ENCODE assay signal across 20 cellular contexts in the genomic region with DNA sequence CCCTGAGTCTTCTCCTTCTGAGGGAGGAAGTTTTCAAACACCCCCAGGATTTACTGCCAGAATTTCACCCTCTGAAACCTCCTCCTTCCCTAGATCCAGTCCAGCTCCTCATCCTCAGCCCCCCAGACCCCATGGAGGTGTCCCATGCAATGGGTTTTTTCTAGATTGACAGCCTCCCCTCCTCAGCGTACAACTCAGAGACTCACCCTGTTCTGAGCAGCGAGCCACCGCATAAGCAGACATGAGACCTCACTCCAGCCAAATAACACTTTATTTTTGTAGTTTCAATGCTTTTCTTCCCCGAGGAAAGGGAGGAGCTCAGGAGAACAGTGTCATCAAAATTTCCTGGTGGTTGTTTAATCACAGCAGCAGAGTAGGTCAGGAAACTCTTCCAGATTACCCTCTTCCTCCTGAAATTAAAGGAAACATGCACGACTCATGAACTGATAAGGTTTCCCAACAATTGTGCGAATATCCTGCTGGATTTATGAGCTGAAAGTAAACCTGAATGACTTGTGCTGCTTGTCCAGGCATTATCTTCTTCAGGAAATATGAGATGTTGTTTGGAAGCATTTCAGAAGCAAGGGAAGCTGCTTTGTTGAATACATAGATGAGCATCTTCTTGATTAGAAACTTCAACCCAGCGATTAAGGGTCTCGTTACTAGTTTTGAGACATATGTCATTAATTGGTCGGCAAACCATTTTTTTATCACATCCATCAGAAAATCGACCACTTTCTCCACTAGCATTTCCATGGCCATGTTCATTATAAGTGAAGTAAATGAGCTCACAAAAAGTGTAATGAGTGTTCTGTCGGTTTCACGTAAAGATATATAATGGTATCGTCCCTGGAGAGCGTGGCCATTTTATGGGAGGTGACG. TPM values are rescaled to one million over a fixed set of nuclear protein-coding genes. Genes with fewer than 3 reads are reported as not detected.
DNase-seq lines count a peak whose midpoint lies in the region; FAIRE-seq and TF ChIP-seq lines count a peak whose summit lies in the region.
"Had no signal": no experiment of that assay in that cellular context is flagged by ENCODE, and none has a peak within 500 bp of the region (broad histone marks: within the 10 kb centered on the region; RNA-seq: fewer than 3 reads in every experiment).

No MANE protein-coding gene starts in this region.

- H3K9me3 ChIP-seq in kidney (ENCODE audit: control insufficient read depth in 1 of 2, low read length in 2 of 2) (no peaks in the 10 kb centered on the region), skeletal muscle tissue (ENCODE audit: control insufficient read depth in 3 of 3, low read length in 3 of 3) (peaks cover 0 to 7% (median 0%) of the 10 kb centered on the region in 3 donors)
- H3K9me3 ChIP-seq: colonic mucosa had no signal

- intact Hi-C loops in kidney (cut with DNase I), result no loop called here

- H3K4me3 Mint-ChIP-seq in endothelial cell (ENCODE audit: unreplicated experiment), result peak overlapping the region; percentile 92
- H3K4me3 Mint-ChIP-seq: CD8-positive, alpha-beta memory T cell; mesothelial cell of epicardium; T-cell had no signal

- H3K27me3 ChIP-seq in skeletal muscle tissue (ENCODE audit: control insufficient read depth in 3 of 3, insufficient read depth in 3 of 3, low read length in 3 of 3), result peaks cover 0 to 15% (median 0%) of the 10 kb centered on the region in 3 donors
- H3K27me3 ChIP-seq: colonic mucosa had no signal

- H3K36me3 ChIP-seq in kidney (ENCODE audit: control insufficient read depth in 1 of 2, insufficient read depth in 2 of 2, low read length in 2 of 2) (no peaks in the 10 kb centered on the region), skeletal muscle tissue (ENCODE audit: control insufficient read depth in 3 of 3, insufficient read depth in 3 of 3, low read length in 3 of 3) (no peaks in the 10 kb centered on the region)
- H3K36me3 ChIP-seq: colonic mucosa had no signal

- no peak for TF ChIP-seq CTCF in endothelial cell (IDR thresholded peaks at IDR 0.05; ENCODE audit: unreplicated experiment)
- no peak for TF ChIP-seq CTCF in kidney (IDR thresholded peaks at IDR 0.05; ENCODE audit: borderline replicate concordance, extremely low read depth, insufficient read depth)
- TF ChIP-seq CTCF in GM13977 (IDR thresholded peaks at IDR 0.05; ENCODE audit: extremely low read depth, insufficient read depth, missing control alignments), result no peak

- H3K4me3 ChIP-seq in kidney (ENCODE audit: low read length in 2 of 2), result no peak overlapping the region
- H3K4me3 ChIP-seq in skeletal muscle tissue (ENCODE audit: low read length in 3 of 3), result peak overlapping the region in 2 of 3 donors; percentile 17 to 31
- H3K4me3 ChIP-seq: colonic mucosa had no signal

- FAIRE-seq in kidney (lab: Jason Lieb, UNC), result no peak

- H3K4me1 Mint-ChIP-seq in endothelial cell (ENCODE audit: unreplicated experiment), result peaks cover 42% of the 10 kb centered on the region
- H3K4me1 Mint-ChIP-seq: CD8-positive, alpha-beta memory T cell; mesothelial cell of epicardium; T-cell had no signal

- H3K4me1 ChIP-seq in kidney (ENCODE audit: control insufficient read depth in 1 of 2, insufficient read depth in 1 of 2, low read depth in 1 of 2, low read length in 2 of 2) (no peaks in the 10 kb centered on the region), skeletal muscle tissue (ENCODE audit: control insufficient read depth in 3 of 3, insufficient read depth in 3 of 3, low read length in 3 of 3) (peaks cover 0 to 9% (median 2%) of the 10 kb centered on the region in 3 donors)
- H3K4me1 ChIP-seq: colonic mucosa had no signal

- H3K9ac ChIP-seq in kidney (ENCODE audit: low read length in 2 of 2) (no peak overlapping the region), skeletal muscle tissue (ENCODE audit: low read depth in 1 of 3, low read length in 3 of 3) (no peak overlapping the region)

- in situ Hi-C loops in GM13977 (cut with MboI; ENCODE audit: low pct_unique_long_range_greater_than_20kb, low sequenced_read_pairs, unreplicated experiment), result no loop called here

- peaks cover 10% of the 10 kb centered on the region for H3K27me3 Mint-ChIP-seq in endothelial cell (ENCODE audit: unreplicated experiment)

- peaks cover 38% of the 10 kb centered on the region for H3K36me3 Mint-ChIP-seq in endothelial cell (ENCODE audit: low read depth, unreplicated experiment)
- H3K36me3 Mint-ChIP-seq: CD8-positive, alpha-beta memory T cell; mesothelial cell of epicardium; T-cell had no signal

- H3K9me3 Mint-ChIP-seq in endothelial cell (ENCODE audit: unreplicated experiment), result peaks cover 16% of the 10 kb centered on the region
- H3K9me3 Mint-ChIP-seq: CD8-positive, alpha-beta memory T cell; T-cell had no signal

- DNase-seq in Daoy (ENCODE audit: low read depth) (peak; percentile 17), endothelial cell (ENCODE audit: low spot score) (peak; percentile 6), kidney (no peak), DMS153 (lab: John Stamatoyannopoulos, UW) (no peak), GM13977 (ENCODE audit: low spot score) (no peak), NCI-H1105 (lab: John Stamatoyannopoulos, UW) (no peak), HK-2 (ENCODE audit: unreplicated experiment) (no peak)
- DNase-seq: activated CD4-positive, alpha-beta T cell treated with anti-CD3 and anti-CD28 coated beads, Interleukin-2, amount 50 U/mL, for 1 hour; activated CD8-positive, alpha-beta memory T cell treated with anti-CD3 and anti-CD28 coated beads, Interleukin-2, amount 50 U/mL, for 48 hours; CD8-positive, alpha-beta memory T cell; colonic mucosa; IMR-90; MM.1S; stimulated activated naive CD4-positive, alpha-beta T cell treated with Interleukin-2 at 50 U/mL for 16 hours; T-cell had no signal

- H3K27ac Mint-ChIP-seq in endothelial cell (ENCODE audit: unreplicated experiment), result peak overlapping the region; percentile 98
- H3K27ac Mint-ChIP-seq: CD8-positive, alpha-beta memory T cell; mesothelial cell of epicardium; T-cell had no signal

- peak overlapping the region; percentile 56 to 84 for H3K27ac ChIP-seq in kidney (ENCODE audit: low read depth in 2 of 2, low read length in 2 of 2)
- peak overlapping the region; percentile 68 for H3K27ac ChIP-seq in skeletal muscle tissue (ENCODE audit: low read depth, low read length)
- H3K27ac ChIP-seq: colonic mucosa had no signal

RNA-seq across cellular contexts. Expression of gene ERICH4, which starts 36.2 kb away (rescaled TPM):
- total RNA-seq in Daoy (2014; rRNA removed; shearing (Covaris generic)), result not detected in 2 replicates
- total RNA-seq in endothelial cell (ENCODE audit: unreplicated experiment), result not detected
- not detected for total RNA-seq in kidney
- 23.1 TPM for polyA plus RNA-seq in kidney (ENCODE audit: insufficient read depth, low read depth, low replicate concordance)
- not detected for total RNA-seq in skeletal muscle tissue
- total RNA-seq: CD8-positive, alpha-beta memory T cell; colonic mucosa; IMR-90; mesothelial cell of epicardium; NCI-H460; ureter had no signal
- polyA plus RNA-seq: CD8-positive, alpha-beta memory T cell; IMR-90; neural cell had no signal

RNA-seq across cellular contexts. Expression of gene DMAC2, which starts 39.4 kb away (rescaled TPM):
- 71.5 and 99.0 TPM in 2 replicates for total RNA-seq in Daoy (2014; rRNA removed; shearing (Covaris generic))
- 75.5 TPM for total RNA-seq in endothelial cell (ENCODE audit: unreplicated experiment)
- 43.9 TPM for total RNA-seq in kidney
- 73.9 TPM for polyA plus RNA-seq in kidney (ENCODE audit: insufficient read depth, low read depth, low replicate concordance)
- 23.5 TPM for total RNA-seq in skeletal muscle tissue

RNA-seq across cellular contexts. Expression of gene B3GNT8, which starts 51.9 kb away (rescaled TPM):
- 0.06 TPM in 1 of 2 replicates, not detected in the other for total RNA-seq in Daoy (2014; rRNA removed; shearing (Covaris generic))
- total RNA-seq in endothelial cell (ENCODE audit: unreplicated experiment) (10.7 TPM), kidney (4.4 TPM), skeletal muscle tissue (0.52 TPM)
- polyA plus RNA-seq in kidney (ENCODE audit: insufficient read depth, low read depth, low replicate concordance), result 6.5 TPM
- total RNA-seq: NCI-H460 had no signal
- polyA plus RNA-seq: neural cell had no signal

Comparison
In these comparisons a context has a peak if more than half of its experiments do, and no peak if none do; other contexts are left out.
1. DNase-seq: peak in Daoy (single experiment) and endothelial cell (single experiment); none in kidney (single experiment), DMS153 (single experiment), GM13977 (single experiment), NCI-H1105 (single experiment) and HK-2 (single experiment).
2. H3K4me3 ChIP-seq: peak in skeletal muscle tissue (2 of 3); none in kidney (0 of 2).